Comparison of ENCODE assay signal across 20 cellular contexts in the genomic region with DNA sequence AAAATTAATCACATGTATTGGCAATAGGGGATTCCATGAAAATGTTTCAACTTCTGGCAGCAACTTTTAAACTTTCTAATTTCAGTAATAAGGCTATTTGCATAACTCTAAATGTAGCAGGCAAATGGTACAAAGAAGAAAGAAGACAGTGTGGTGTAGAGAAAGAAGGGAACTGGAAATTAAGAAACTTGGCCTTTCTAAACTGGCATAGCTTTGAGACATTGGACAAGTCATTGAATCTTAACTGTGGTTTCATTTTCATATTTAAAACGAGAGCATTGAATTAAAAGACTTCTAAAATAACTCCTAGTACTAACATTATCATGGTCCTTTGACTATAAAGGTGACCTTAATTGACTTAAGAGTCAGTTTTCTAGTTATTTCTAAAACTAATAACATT.
"Had no signal": no experiment of that assay in that cellular context is flagged by ENCODE, and none has a peak within 500 bp of the region (broad histone marks: within the 10 kb centered on the region; RNA-seq: fewer than 3 reads in every experiment).

No MANE protein-coding gene starts in this region.

- H2AFZ ChIP-seq: neural progenitor cell had no signal

- H3K9me3 ChIP-seq: body of pancreas, esophagus squamous epithelium, heart left ventricle, ovary, sigmoid colon, spleen had no signal

- H3K4me1 ChIP-seq: body of pancreas had no signal

- H3K36me3 ChIP-seq: esophagus squamous epithelium, heart left ventricle, neural progenitor cell, ovary, sigmoid colon, spleen had no signal

- H3K36me3 Mint-ChIP-seq: activated naive CD4-positive, alpha-beta T cell treated with anti-CD3 and anti-CD28 coated beads, Interleukin-2, amount 50 U/mL, for 72 hours; naive B cell; neural progenitor cell had no signal

- H3K9me3 Mint-ChIP-seq: activated naive CD4-positive, alpha-beta T cell treated with anti-CD3 and anti-CD28 coated beads, Interleukin-2, amount 50 U/mL, for 72 hours; activated T-cell treated with anti-CD3 and anti-CD28 coated beads, Interleukin-2, amount 50 U/mL, for 72 hours; central memory CD8-positive, alpha-beta T cell; naive B cell; neural progenitor cell had no signal

- DNase-seq: activated CD4-positive, alpha-beta T cell treated with anti-CD3 and anti-CD28 coated beads for 48 hours; activated CD8-positive, alpha-beta memory T cell treated with anti-CD3 and anti-CD28 coated beads, Interleukin-2, amount 50 U/mL, for 4 hours; activated CD8-positive, alpha-beta T cell treated with anti-CD3 and anti-CD28 coated beads, Interleukin-2, amount 10 ng/mL, durations not matched to agents 7 days and 5 days; activated gamma-delta T cell; activated T-cell treated with anti-CD3 and anti-CD28 coated beads, Interleukin-2, amount 50 U/mL, for 72 hours; amygdala; body of pancreas; esophagus squamous epithelium; foreskin keratinocyte; heart left ventricle; mammary epithelial cell; naive B cell; ovary; sigmoid colon; spleen; T-helper 2 cell had no signal

- H3K27me3 Mint-ChIP-seq: central memory CD8-positive, alpha-beta T cell; naive B cell had no signal

- H3K27ac ChIP-seq: body of pancreas, coronary artery, esophagus squamous epithelium, foreskin keratinocyte, heart left ventricle, neural progenitor cell, ovary, sigmoid colon had no signal

- H3K4me3 Mint-ChIP-seq: activated CD8-positive, alpha-beta T cell treated with anti-CD3 and anti-CD28 coated beads, Interleukin-2, amount 10 ng/mL, durations not matched to agents 7 days and 5 days; activated T-cell treated with anti-CD3 and anti-CD28 coated beads, Interleukin-2, amount 50 U/mL, for 72 hours; central memory CD8-positive, alpha-beta T cell; neural progenitor cell had no signal

- H3K27ac Mint-ChIP-seq: activated CD8-positive, alpha-beta T cell treated with anti-CD3 and anti-CD28 coated beads, Interleukin-2, amount 10 ng/mL, durations not matched to agents 7 days and 5 days; activated naive CD4-positive, alpha-beta T cell treated with anti-CD3 and anti-CD28 coated beads, Interleukin-2, amount 50 U/mL, for 72 hours; activated T-cell treated with anti-CD3 and anti-CD28 coated beads, Interleukin-2, amount 50 U/mL, for 72 hours; neural progenitor cell had no signal

- H3K4me3 ChIP-seq: body of pancreas, coronary artery, esophagus squamous epithelium, heart left ventricle, neural progenitor cell, ovary, sigmoid colon, spleen had no signal

- H3K4me2 ChIP-seq: neural progenitor cell had no signal

- ATAC-seq: activated CD8-positive, alpha-beta T cell treated with anti-CD3 and anti-CD28 coated beads, Interleukin-2, amount 10 ng/mL, durations not matched to agents 7 days and 5 days; activated naive CD4-positive, alpha-beta T cell treated with anti-CD3 and anti-CD28 coated beads, Interleukin-2, amount 50 U/mL, for 72 hours; activated T-cell treated with anti-CD3 and anti-CD28 coated beads, Interleukin-2, amount 50 U/mL, for 72 hours; body of pancreas; foreskin keratinocyte; heart left ventricle had no signal
